ENCODE assay signal across 10 cellular contexts in genomic region chr10:63670291-63670898, GRCh38.
DNase-seq lines count a peak whose midpoint lies in the region; ATAC-seq and TF ChIP-seq lines count a peak whose summit lies in the region.
"Had no signal": no experiment of that assay in that cellular context is flagged by ENCODE, and none has a peak within 500 bp of the region (broad histone marks: within the 10 kb centered on the region; RNA-seq: fewer than 3 reads in every experiment).

No MANE protein-coding gene starts in this region.

- H3K4me3 Mint-ChIP-seq in MCF 10A (ENCODE audit: unreplicated experiment), result no peak overlapping the region
- no peak overlapping the region for H3K4me3 Mint-ChIP-seq in activated T-helper 17 cell treated with anti-CD3 and anti-CD28 coated beads, Interleukin-2, amount 50 U/mL, for 72 hours
- H3K4me3 Mint-ChIP-seq in activated CD8-positive, alpha-beta T cell treated with anti-CD3 and anti-CD28 coated beads for 36 hours, result no peak overlapping the region

- H3K36me3 Mint-ChIP-seq in MCF 10A (ENCODE audit: insufficient read depth, unreplicated experiment), result no peaks in the 10 kb centered on the region
- H3K36me3 Mint-ChIP-seq in activated T-helper 17 cell treated with anti-CD3 and anti-CD28 coated beads, Interleukin-2, amount 50 U/mL, for 72 hours (ENCODE audit: low read depth), result no peaks in the 10 kb centered on the region
- no peaks in the 10 kb centered on the region for H3K36me3 Mint-ChIP-seq in activated CD8-positive, alpha-beta T cell treated with anti-CD3 and anti-CD28 coated beads for 36 hours (ENCODE audit: low read depth)

- H3K4me3 ChIP-seq in breast epithelium, result peak overlapping the region in 1 of 3 donors; percentile 20
- no peak overlapping the region for H3K4me3 ChIP-seq in vagina

- intact Hi-C loops in breast epithelium (cut with DNase I; ENCODE audit: low total_unique reads), result no loop called here
- intact Hi-C loops in MCF 10A (cut with micrococcal nuclease), result no loop called here
- intact Hi-C loops in vagina (cut with DNase I), result no loop called here
- intact Hi-C loops in activated CD8-positive, alpha-beta T cell treated with anti-CD3 and anti-CD28 coated beads for 36 hours (cut with micrococcal nuclease), result no loop called here

- no peak overlapping the region for H3K27ac Mint-ChIP-seq in MCF 10A (ENCODE audit: low read depth, unreplicated experiment)
- no peak overlapping the region for H3K27ac Mint-ChIP-seq in activated T-helper 17 cell treated with anti-CD3 and anti-CD28 coated beads, Interleukin-2, amount 50 U/mL, for 72 hours
- H3K27ac Mint-ChIP-seq in activated CD8-positive, alpha-beta T cell treated with anti-CD3 and anti-CD28 coated beads for 36 hours, result no peak overlapping the region

- H3K9me3 Mint-ChIP-seq in MCF 10A (ENCODE audit: unreplicated experiment), result no peaks in the 10 kb centered on the region
- no peaks in the 10 kb centered on the region for H3K9me3 Mint-ChIP-seq in activated T-helper 17 cell treated with anti-CD3 and anti-CD28 coated beads, Interleukin-2, amount 50 U/mL, for 72 hours
- H3K9me3 Mint-ChIP-seq in activated CD8-positive, alpha-beta T cell treated with anti-CD3 and anti-CD28 coated beads for 36 hours, result no peaks in the 10 kb centered on the region

- no peaks in the 10 kb centered on the region for H3K27me3 Mint-ChIP-seq in MCF 10A (ENCODE audit: insufficient read depth, unreplicated experiment)
- H3K27me3 Mint-ChIP-seq in activated T-helper 17 cell treated with anti-CD3 and anti-CD28 coated beads, Interleukin-2, amount 50 U/mL, for 72 hours, result no peaks in the 10 kb centered on the region
- H3K27me3 Mint-ChIP-seq in activated CD8-positive, alpha-beta T cell treated with anti-CD3 and anti-CD28 coated beads for 36 hours, result no peaks in the 10 kb centered on the region

- peaks cover 7% of the 10 kb centered on the region for H3K4me1 Mint-ChIP-seq in MCF 10A (ENCODE audit: insufficient read depth, unreplicated experiment)
- H3K4me1 Mint-ChIP-seq in activated T-helper 17 cell treated with anti-CD3 and anti-CD28 coated beads, Interleukin-2, amount 50 U/mL, for 72 hours, result peaks cover 6% of the 10 kb centered on the region
- no peaks in the 10 kb centered on the region for H3K4me1 Mint-ChIP-seq in activated CD8-positive, alpha-beta T cell treated with anti-CD3 and anti-CD28 coated beads for 36 hours (ENCODE audit: low read depth)

- DNase-seq in breast epithelium (ENCODE audit: low spot score in 2 of 2), result no peak
- no peak for DNase-seq in MCF 10A (ENCODE audit: unreplicated experiment)
- DNase-seq in inferior parietal cortex (ENCODE audit: extremely low spot score), result peak; percentile 8
- no peak for DNase-seq in vagina (ENCODE audit: extremely low spot score in 2 of 2)
- DNase-seq in NCI-H774 (lab: John Stamatoyannopoulos, UW), result no peak
- DNase-seq in activated CD8-positive, alpha-beta T cell treated with anti-CD3 and anti-CD28 coated beads for 36 hours, result no peak
- no peak for DNase-seq in GOT3 (lab: John Stamatoyannopoulos, UW)
- DNase-seq: activated CD8-positive, alpha-beta memory T cell treated with anti-CD3 and anti-CD28 coated beads for 24 hours had no signal

- H3K9me3 ChIP-seq in breast epithelium (no peaks in the 10 kb centered on the region), vagina (no peaks in the 10 kb centered on the region)

- H3K27ac ChIP-seq in breast epithelium (peak overlapping the region; percentile 67 to 80), vagina (peak overlapping the region; percentile 23)
- H3K27ac ChIP-seq: epithelial cell of prostate had no signal

- no peaks in the 10 kb centered on the region for H3K36me3 ChIP-seq in breast epithelium
- no peaks in the 10 kb centered on the region for H3K36me3 ChIP-seq in vagina

- BruUV-seq in MCF 10A (replicated peaks; lab: Mats Ljungman, UMichigan), result no TSS peak

- POLR2A ChIA-PET in MCF 10A (lab: Yijun Ruan, JAX), result no interaction called here
- POLR2A ChIA-PET in activated CD8-positive, alpha-beta T cell treated with anti-CD3 and anti-CD28 coated beads for 36 hours (lab: Charles Lee), result no interaction called here

- TF ChIP-seq POLR2A in breast epithelium (IDR thresholded peaks at IDR 0.05) (no peak), vagina (IDR thresholded peaks at IDR 0.05) (no peak)

- H3K4me1 ChIP-seq in breast epithelium (peaks cover 3 to 8% of the 10 kb centered on the region in 2 donors), vagina (peaks cover 48% of the 10 kb centered on the region)

- ATAC-seq in activated T-helper 17 cell treated with anti-CD3 and anti-CD28 coated beads, Interleukin-2, amount 50 U/mL, for 72 hours (replicated peaks), result peak; percentile 80
- no peak for ATAC-seq in activated CD8-positive, alpha-beta T cell treated with anti-CD3 and anti-CD28 coated beads for 36 hours

- H3K27me3 ChIP-seq in breast epithelium (no peaks in the 10 kb centered on the region), vagina (no peaks in the 10 kb centered on the region)

- TF ChIP-seq CTCF in breast epithelium (IDR thresholded peaks at IDR 0.05) (no peak), MCF 10A (IDR thresholded peaks at IDR 0.05; ENCODE audit: unreplicated experiment) (no peak), vagina (IDR thresholded peaks at IDR 0.05) (no peak)
- no peak for TF ChIP-seq CTCF in activated CD8-positive, alpha-beta T cell treated with anti-CD3 and anti-CD28 coated beads for 36 hours (IDR thresholded peaks at IDR 0.05)

- CTCF ChIA-PET in MCF 10A (lab: Yijun Ruan, JAX), result interaction anchor here (0.7 to 5.2 kb wide), 3 partner anchors 39 to 503 kb away, joined by 4 to 20 read pairs (median 4); no protein-coding TSS in a partner anchor
- CTCF ChIA-PET in activated CD8-positive, alpha-beta T cell treated with anti-CD3 and anti-CD28 coated beads for 36 hours (lab: Charles Lee), result interaction anchor here (1.2 kb wide), 1 partner anchor 97 kb away, joined by 3 read pairs; no protein-coding TSS in a partner anchor
